In the genomic region with DNA sequence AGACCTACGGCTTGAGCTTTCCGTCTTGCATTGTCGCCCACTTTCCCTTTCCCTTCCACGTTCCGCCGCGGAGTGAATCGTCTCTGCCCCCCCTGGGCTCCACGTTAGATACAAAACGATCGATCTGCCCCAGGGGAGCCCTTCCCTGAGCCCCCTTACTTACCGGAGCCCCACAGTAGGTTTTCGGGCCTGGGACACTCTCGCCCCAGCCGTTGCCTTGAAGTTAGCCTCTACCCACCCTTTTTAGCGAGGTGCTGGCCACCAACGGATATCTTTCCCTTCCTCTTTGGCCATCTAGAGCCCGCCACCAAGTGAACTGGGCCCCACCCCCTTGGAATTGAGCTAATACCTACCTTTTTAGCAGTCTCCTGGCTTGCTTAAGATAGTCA, we compare ENCODE assay signal across 1 cellular context.
A peak's percentile ranks its signal among the peaks of the same experiment; 100 is the strongest.
TF ChIP-seq lines count a peak whose summit lies in the region.

No MANE protein-coding gene starts in this region.

TF ChIP-seq in IMR-90, 13 proteins besides CTCF, POLR2A, EP300 and RAD21:
- TF ChIP-seq MAZ (IDR thresholded peaks at IDR 0.05; ENCODE audit: borderline replicate concordance, low read depth, low read length) (peak; percentile 30; the same call in 1 of the 2 replicates), NFE2L2 (IDR thresholded peaks at IDR 0.05; ENCODE audit: low read depth, low read length) (no peak), MXI1 (IDR thresholded peaks at IDR 0.05; ENCODE audit: borderline replicate concordance, low read depth, low read length) (0 out of 2 replicates have a peak, but pooled peaks have one; percentile 26)
